In genomic region chr3:10178892-10179291, GRCh38 we compare ENCODE assay signal across 1 cellular context.
TF ChIP-seq lines count a peak whose summit lies in the region.

No MANE protein-coding gene starts in this region.

TF ChIP-seq in HepG2, 621 proteins besides CTCF, POLR2A, EP300 and RAD21 (continued from another document):
- no peak for TF ChIP-seq TBX2 (CRISPR knock-in tag; IDR thresholded peaks at IDR 0.05; ENCODE audit: borderline replicate concordance)
- no peak for TF ChIP-seq TRAFD1 (CRISPR knock-in tag; IDR thresholded peaks at IDR 0.05; ENCODE audit: borderline replicate concordance)
